7 cellular contexts compared by ENCODE assay signal in the genomic region with DNA sequence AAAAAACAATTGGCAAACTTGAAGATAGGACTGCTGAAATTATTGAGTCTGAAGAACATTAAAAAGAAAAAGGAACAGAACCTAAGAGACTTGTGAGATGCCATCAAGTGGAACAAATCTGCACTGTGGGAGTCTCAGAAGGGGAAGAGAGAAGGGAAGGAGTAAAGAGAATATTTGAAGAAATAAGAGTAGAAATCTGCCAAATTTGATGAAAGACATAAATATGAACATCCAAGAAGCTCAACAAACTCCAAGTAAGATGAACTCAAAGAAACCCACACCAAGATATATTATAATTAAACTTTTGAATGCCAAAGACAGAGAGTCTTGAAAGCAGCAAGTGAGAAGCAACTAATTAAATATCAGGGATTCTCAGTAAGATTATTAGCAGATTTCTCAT.
"Had no signal": no experiment of that assay in that cellular context is flagged by ENCODE, and none has a peak within 500 bp of the region (broad histone marks: within the 10 kb centered on the region; RNA-seq: fewer than 3 reads in every experiment).

No MANE protein-coding gene starts in this region.

- DNase-seq: IMR-90, KBM-7, KG1 had no signal

- H3K4me3 Mint-ChIP-seq: IgD-negative memory B cell had no signal

- H3K27ac ChIP-seq: HL-60, KMS-11 had no signal

- H3K27ac Mint-ChIP-seq: IgD-negative memory B cell had no signal

- H3K4me1 Mint-ChIP-seq: IgD-negative memory B cell had no signal

- H3K4me3 ChIP-seq: K562 had no signal
